In the genomic region with DNA sequence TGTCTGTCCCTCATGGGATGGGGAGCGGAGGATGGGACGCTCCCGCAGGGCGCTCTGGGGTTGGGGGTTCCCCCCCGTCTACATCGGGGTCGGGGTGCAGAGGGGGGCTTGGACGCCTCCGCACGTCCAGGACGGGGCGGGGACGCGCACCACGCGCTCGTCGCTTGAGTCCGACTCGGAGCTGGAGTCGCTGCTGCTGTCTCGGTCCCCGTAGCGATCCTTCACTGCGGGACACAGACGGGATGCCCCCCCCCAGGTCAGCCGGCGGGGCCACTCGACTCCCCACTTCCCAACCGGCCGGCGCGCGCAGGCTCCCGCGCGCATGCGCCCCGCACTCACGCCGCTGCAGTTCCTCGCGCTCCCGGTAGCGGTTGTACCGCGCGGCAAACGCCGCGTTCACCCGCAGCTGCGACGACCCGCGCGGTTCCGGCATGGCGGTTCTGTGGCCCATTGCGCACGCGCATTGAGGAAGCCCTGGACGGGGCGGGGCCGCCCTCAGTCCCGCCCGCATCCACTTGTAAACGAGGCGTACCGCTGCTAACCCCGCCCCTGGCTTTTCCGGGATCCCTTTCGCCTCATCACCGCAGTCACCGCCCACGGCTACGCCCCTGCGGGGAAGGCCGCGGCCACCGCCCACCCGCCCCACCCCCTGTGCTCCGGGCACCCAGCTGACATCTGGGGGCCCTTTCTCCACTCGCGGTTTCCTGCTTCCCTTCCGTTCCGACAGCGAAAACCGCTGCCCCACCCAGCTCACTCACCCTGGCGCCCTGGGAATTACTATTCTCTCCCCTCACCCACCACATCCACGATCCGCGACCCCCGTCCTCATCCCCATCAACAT, we compare ENCODE assay signal across 8 cellular contexts. TPM values are rescaled to one million over a fixed set of nuclear protein-coding genes. Genes with fewer than 3 reads are reported as not detected.
DNase-seq lines count a peak whose midpoint lies in the region; ATAC-seq, FAIRE-seq and TF ChIP-seq lines count a peak whose summit lies in the region.

TSS of gene KRI1 (minus strand) at position 444 of the 841 bp plus-strand sequence. CDS start at position 433, 11 bp downstream.

- DNase-seq in GM12891 (ENCODE audit: insufficient read length, low spot score) (peak; percentile 93), NCI-H146 treated with DMSO at 0.1 percent for 48 hours (lab: John Stamatoyannopoulos, UW; ENCODE audit: unreplicated experiment) (peak; percentile 96), T-helper 1 cell (peak; percentile 98 to 99 (median 99)), adrenal gland (peak; percentile 98 to 99 (median 99)), left cardiac atrium (peak; percentile 99), progenitor cell of endocrine pancreas (ENCODE audit: low spot score, unreplicated experiment) (peak; percentile 97), upper lobe of right lung (peak; percentile 99)

- ATAC-seq in HG02852 (IDR thresholded peaks at IDR 0.05; ENCODE audit: unreplicated experiment) (peak; percentile 39), left cardiac atrium (peak; percentile 87 to 88), upper lobe of right lung (peak; percentile 86)

- peaks cover 9% of the 10 kb centered on the region for H3K27me3 Mint-ChIP-seq in progenitor cell of endocrine pancreas

- peak within 1 kb of the TSS; percentile 52 to 99 (median 82) for H3K27ac ChIP-seq in adrenal gland
- H3K27ac ChIP-seq in upper lobe of right lung: peak within 1 kb of the TSS; percentile 87

- peaks cover 26% of the 10 kb centered on the region for H3K4me1 Mint-ChIP-seq in progenitor cell of endocrine pancreas (ENCODE audit: low read depth)

- 0 to 2% (median 1%) methylated on average over 19 to 94 of the region's 94 CpGs for WGBS in adrenal gland, 4 donors

- H3K4me3 ChIP-seq in adrenal gland: peak within 1 kb of the TSS; percentile 16 to 90 (median 60)
- H3K4me3 ChIP-seq in upper lobe of right lung: peak within 1 kb of the TSS; percentile 80

- H3K9me3 Mint-ChIP-seq in progenitor cell of endocrine pancreas (ENCODE audit: low read depth): no peaks in the 10 kb centered on the region

- H3K27me3 ChIP-seq in adrenal gland (no peaks in the 10 kb centered on the region), upper lobe of right lung (no peaks in the 10 kb centered on the region)

- peak within 1 kb of the TSS; percentile 95 for H3K27ac Mint-ChIP-seq in progenitor cell of endocrine pancreas

- H3K4me1 ChIP-seq in adrenal gland (replicated peaks in 1 of 2) (peaks cover 10 to 37% of the 10 kb centered on the region in 2 donors), upper lobe of right lung (peaks cover 26% of the 10 kb centered on the region)

- peak within 1 kb of the TSS; percentile 93 for H3K4me3 Mint-ChIP-seq in progenitor cell of endocrine pancreas (ENCODE audit: low read depth)

- peak; percentile 99 for FAIRE-seq in GM12891 (lab: Jason Lieb, UNC)

- peak in 5 of 6 experiments; percentile 31 to 74 (median 51) for TF ChIP-seq CTCF in adrenal gland (IDR thresholded peaks at IDR 0.05)
- TF ChIP-seq CTCF in progenitor cell of endocrine pancreas (IDR thresholded peaks at IDR 0.05; ENCODE audit: unreplicated experiment): peak; percentile 57
- peak; percentile 33 for TF ChIP-seq CTCF in upper lobe of right lung (IDR thresholded peaks at IDR 0.05)

- H3K36me3 ChIP-seq in adrenal gland (replicated peaks in 1 of 2) (peaks cover 0 to 5% of the 10 kb centered on the region in 2 donors), upper lobe of right lung (peaks cover 9% of the 10 kb centered on the region)

- no peaks in the 10 kb centered on the region for H3K9me3 ChIP-seq in adrenal gland (replicated peaks in 1 of 3)
- no peaks in the 10 kb centered on the region for H3K9me3 ChIP-seq in upper lobe of right lung

- H3K36me3 Mint-ChIP-seq in progenitor cell of endocrine pancreas (ENCODE audit: insufficient read depth): no peaks in the 10 kb centered on the region

- 0 out of 2 replicates have a peak, but pooled peaks have one; percentile 44 for TF ChIP-seq POLR2A in GM12891 (IDR thresholded peaks at IDR 0.05; ENCODE audit: low read depth, low read length)
- peak; percentile 46 to 68 for TF ChIP-seq POLR2A in adrenal gland (IDR thresholded peaks at IDR 0.05)

- intact Hi-C loops in adrenal gland (cut with DNase I) (loop anchor here in 1 of 2 donors (5.0 kb wide), 1 partner anchor 63 kb away; the partner anchor contains the start of gene KEAP1), left cardiac atrium (cut with DNase I) (loop anchor here in 1 of 2 donors (10.0 kb wide), 1 partner anchor 61 kb away; the partner anchor contains the start of gene KEAP1), upper lobe of right lung (cut with DNase I) (no loop called here)

TF ChIP-seq in GM12891, 5 proteins besides CTCF, POLR2A, EP300 and RAD21:
- TF ChIP-seq PAX5 (IDR thresholded peaks at IDR 0.05; ENCODE audit: insufficient read depth, low read length, severe bottlenecking): peak; percentile 23
- TF ChIP-seq POLR2AphosphoS5 (IDR thresholded peaks at IDR 0.05; ENCODE audit: low read depth, low read length): 0 out of 2 replicates have a peak, but pooled peaks have one; percentile 37
- no peak; the same call in 1 of the 2 replicates for TF ChIP-seq SPI1 (IDR thresholded peaks at IDR 0.05; ENCODE audit: low read depth, low read length)
- TF ChIP-seq TAF1 (IDR thresholded peaks at IDR 0.05; ENCODE audit: low read depth, low read length): no peak; the same call in 1 of the 2 replicates
- TF ChIP-seq POU2F2 (IDR thresholded peaks at IDR 0.05; ENCODE audit: low read depth, low read length): no peak

RNA-seq across cellular contexts. Expression of gene KRI1, which starts in this region (rescaled TPM):
- 15.2 TPM for polyA plus RNA-seq in GM12891 (2012; ENCODE audit: low read depth, missing spikeins)
- total RNA-seq in adrenal gland: 10 to 100 TPM in 7 of 8 donors, 1 to 10 TPM in 1; 7.1 to 32.4 (median 18.8) TPM
- polyA plus RNA-seq in adrenal gland: 10 to 100 TPM; 29.7 to 69.0 (median 29.8) TPM
- total RNA-seq in left cardiac atrium: 10 to 100 TPM; 11.0 to 15.0 TPM
- 32.1 and 35.0 TPM in 2 replicates for total RNA-seq in progenitor cell of endocrine pancreas
- 19.6 TPM for total RNA-seq in upper lobe of right lung

Comparison
In these comparisons a context has a peak if more than half of its experiments do, and no peak if none do; other contexts are left out.
1. Peak in every context shown above with its lines: DNase-seq, ATAC-seq, H3K4me3 ChIP-seq and H3K27ac ChIP-seq.